ENCODE assay signal across 18 cellular contexts in the genomic region with DNA sequence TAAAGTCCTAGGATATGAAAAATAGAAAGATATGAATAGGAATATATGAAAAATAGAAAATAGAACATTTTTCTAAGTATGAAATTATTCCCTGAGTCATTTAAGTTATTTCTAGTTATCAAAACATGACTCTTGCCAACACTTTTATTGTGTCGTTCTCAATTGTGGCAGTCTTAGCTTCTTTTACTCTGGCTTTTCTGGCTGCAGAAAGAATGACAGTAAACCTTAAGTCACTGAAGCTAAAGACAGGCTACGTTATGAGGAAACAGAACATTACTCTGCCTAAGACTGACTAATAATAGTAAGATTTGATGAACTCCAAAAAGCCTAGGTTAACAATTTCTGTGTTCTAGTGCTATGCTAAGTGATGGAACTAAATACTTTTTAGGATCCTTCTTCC.
"Had no signal": no experiment of that assay in that cellular context is flagged by ENCODE, and none has a peak within 500 bp of the region (broad histone marks: within the 10 kb centered on the region; RNA-seq: fewer than 3 reads in every experiment).

No MANE protein-coding gene starts in this region.

- H3K27me3 Mint-ChIP-seq: dendritic cell treated with granulocyte-macrophage colony-stimulating factor and Interleukin-4, amounts not matched to agents 40 ng/mL and 50 ng/mL, for 4 days had no signal

- H3K27ac Mint-ChIP-seq: dendritic cell treated with granulocyte-macrophage colony-stimulating factor and Interleukin-4, amounts not matched to agents 40 ng/mL and 50 ng/mL, for 4 days; natural killer cell had no signal

- H3K4me1 ChIP-seq: SJCRH30, upper lobe of right lung had no signal

- H3K36me3 ChIP-seq: neutrophil, SJCRH30, upper lobe of right lung had no signal

- H3K27me3 ChIP-seq: neutrophil, SJCRH30, upper lobe of right lung had no signal

- H3K4me3 Mint-ChIP-seq: dendritic cell treated with granulocyte-macrophage colony-stimulating factor and Interleukin-4, amounts not matched to agents 40 ng/mL and 50 ng/mL, for 4 days; natural killer cell had no signal

- H3K27ac ChIP-seq: neutrophil, SJCRH30, skin epidermis, upper lobe of right lung had no signal

- ATAC-seq: left ventricle myocardium superior, natural killer cell, upper lobe of right lung had no signal

- H3K36me3 Mint-ChIP-seq: natural killer cell had no signal

- DNase-seq: activated CD4-positive, alpha-beta T cell treated with anti-CD3 and anti-CD28 coated beads, Interleukin-2, amount 50 U/mL, for 1 hour; activated CD4-positive, CD25-positive, alpha-beta regulatory T cell; activated naive CD4-positive, alpha-beta T cell treated with anti-CD3 and anti-CD28 coated beads, Interleukin-2, amount 50 U/mL, for 16 hours; activated T-cell treated with anti-CD3 and anti-CD28 coated beads for 4 hours; amygdala; cerebellar nuclear complex; erythroblast; kidney glomerular epithelial cell; left ventricle myocardium superior; mesendoderm; natural killer cell; SJCRH30; stimulated activated CD4-positive, alpha-beta T cell treated with anti-CD3 and anti-CD28 coated beads, Interleukin-4, amount 100 ng/mL, for 24 hours; SW 1271; upper lobe of right lung had no signal

- H3K9me3 ChIP-seq: neutrophil, SJCRH30 had no signal

- H3K4me3 ChIP-seq: SJCRH30, skin epidermis, upper lobe of right lung had no signal
